ENCODE assay signal across 11 cellular contexts in genomic region chr14:103361868-103362267, GRCh38. TPM values are rescaled to one million over a fixed set of nuclear protein-coding genes. Genes with fewer than 3 reads are reported as not detected.
A peak's percentile ranks its signal among the peaks of the same experiment; 100 is the strongest.
DNase-seq lines count a peak whose midpoint lies in the region; ATAC-seq and TF ChIP-seq lines count a peak whose summit lies in the region.
"Had no signal": no experiment of that assay in that cellular context is flagged by ENCODE, and none has a peak within 500 bp of the region (broad histone marks: within the 10 kb centered on the region; RNA-seq: fewer than 3 reads in every experiment).

No MANE protein-coding gene starts in this region.

- intact Hi-C loops in IMR-90 (cut with micrococcal nuclease), result no loop called here

- H3K56ac ChIP-seq in IMR-90 (ENCODE audit: extremely low read depth, insufficient read depth, low read length), result peak overlapping the region; percentile 52

- H3K27ac ChIP-seq in IMR-90 (ENCODE audit: insufficient read depth, low read length) (peak overlapping the region; percentile 95), SJCRH30 (no peak overlapping the region)
- H3K27ac ChIP-seq: KMS-11, right atrium auricular region had no signal

- H3K36me3 ChIP-seq in IMR-90 (ENCODE audit: control insufficient read depth, insufficient read depth, low read length) (no peaks in the 10 kb centered on the region), SJCRH30 (no peaks in the 10 kb centered on the region)
- H3K36me3 ChIP-seq: right atrium auricular region had no signal

- dilution Hi-C loops in IMR-90 (cut with HindIII; ENCODE audit: low sequenced_read_pairs, unreplicated experiment), result no loop called here

- peak overlapping the region; percentile 86 for H3K18ac ChIP-seq in IMR-90 (ENCODE audit: low read depth, low read length)

- peak overlapping the region; percentile 80 for H3K4ac ChIP-seq in IMR-90 (ENCODE audit: low read depth, low read length)

- H3K23ac ChIP-seq in IMR-90 (ENCODE audit: low read depth, low read length), result peak overlapping the region; percentile 60

- H4K8ac ChIP-seq in IMR-90 (ENCODE audit: low read depth in 2 of 2, low read length in 2 of 2), result peak overlapping the region; percentile 5 to 90; a peak in 3 of 4 replicates

- H3K27me3 ChIP-seq in IMR-90 (ENCODE audit: control insufficient read depth, insufficient read depth, low read length) (no peaks in the 10 kb centered on the region), SJCRH30 (no peaks in the 10 kb centered on the region)
- H3K27me3 ChIP-seq: right atrium auricular region had no signal

- POLR2A ChIA-PET in IMR-90 (lab: Charles Lee; ENCODE audit: unreplicated experiment), result no interaction called here

- H3K79me1 ChIP-seq in IMR-90 (ENCODE audit: low read depth in 1 of 2, low read length in 2 of 2), result no peaks in the 10 kb centered on the region; a peak in 1 of 4 replicates

- H2AK9ac ChIP-seq in IMR-90 (replicated peaks; ENCODE audit: low read depth, low read length, poor library complexity), result no peak overlapping the region

- in situ Hi-C loops in IMR-90 (cut with MboI; ENCODE audit: low sequenced_read_pairs) (no loop called here), G401 (cut with HindIII; ENCODE audit: low sequenced_read_pairs) (no loop called here)

- TF ChIP-seq CTCF in AG10803 (conservative IDR thresholded peaks at IDR 0.05; ENCODE audit: low read length), result no peak
- TF ChIP-seq CTCF in IMR-90 (conservative IDR thresholded peaks at IDR 0.05; ENCODE audit: low read depth, low read length), result no peak

- peaks cover 3% of the 10 kb centered on the region; the same call in 1 of the 2 replicates for H3K9me1 ChIP-seq in IMR-90 (ENCODE audit: insufficient read depth, low read length)

- H3K9ac ChIP-seq in IMR-90 (ENCODE audit: low read depth, low read length), result peak overlapping the region; percentile 43
- H3K9ac ChIP-seq: KMS-11 had no signal

- H3K4me3 ChIP-seq in AG10803 (ENCODE audit: low read length) (no peak overlapping the region), IMR-90 (ENCODE audit: insufficient read depth, low read depth, low read length) (no peak overlapping the region), SJCRH30 (no peak overlapping the region)
- H3K4me3 ChIP-seq: right atrium auricular region had no signal

- peak overlapping the region; percentile 96 for H2BK5ac ChIP-seq in IMR-90 (ENCODE audit: low read depth, low read length, poor library complexity, severe bottlenecking)

- no CpG with 5 or more reads among the region's 5 CpGs for WGBS in IMR-90 (ENCODE audit: extremely low coverage in 2 of 2, insufficient read length in 1 of 2), 2 experiments

- TF ChIP-seq POLR2A in IMR-90 (IDR thresholded peaks at IDR 0.05; ENCODE audit: low read depth, low read length), result no peak

- peak overlapping the region; percentile 46; the same call in 2 of the 3 replicates for H2BK15ac ChIP-seq in IMR-90 (ENCODE audit: low read depth, low read length)

- ATAC-seq in IMR-90 (ENCODE audit: low read depth) (peak; percentile 89), GM21619 (IDR thresholded peaks at IDR 0.05; ENCODE audit: unreplicated experiment) (no peak)

- BruUV-seq in IMR-90 (replicated peaks; lab: Mats Ljungman, UMichigan), result no TSS peak

- H4K20me1 ChIP-seq in IMR-90 (ENCODE audit: insufficient read depth, low read length), result no peaks in the 10 kb centered on the region

- peak overlapping the region; percentile 38; the same call in 1 of the 2 replicates for H4K5ac ChIP-seq in IMR-90 (ENCODE audit: low read depth, low read length)

- no peaks in the 10 kb centered on the region; the same call in 1 of the 2 replicates for H3K4me1 ChIP-seq in IMR-90 (ENCODE audit: control insufficient read depth, insufficient read depth, low read length)
- H3K4me1 ChIP-seq in SJCRH30, result no peaks in the 10 kb centered on the region
- H3K4me1 ChIP-seq: right atrium auricular region had no signal

- peak overlapping the region; percentile 86 for H2AK5ac ChIP-seq in IMR-90 (ENCODE audit: low read depth, low read length)

- H4K91ac ChIP-seq in IMR-90 (ENCODE audit: insufficient read depth, low read depth, low read length), result peak overlapping the region; percentile 78

- H3K9me3 ChIP-seq in IMR-90 (ENCODE audit: control insufficient read depth, insufficient read depth, low read length) (peaks cover 6% of the 10 kb centered on the region), SJCRH30 (replicated peaks) (peaks cover 3% of the 10 kb centered on the region)

- no peak overlapping the region for H2AFZ ChIP-seq in IMR-90 (replicated peaks; ENCODE audit: low read length, poor library complexity)

- peak overlapping the region; percentile 52 for H3K14ac ChIP-seq in IMR-90 (replicated peaks; ENCODE audit: low read depth, low read length)

- no peak; the same call in 1 of the 2 replicates for TF ChIP-seq RAD21 in IMR-90 (IDR thresholded peaks at IDR 0.05; ENCODE audit: low read length)

- H3K4me2 ChIP-seq in IMR-90 (ENCODE audit: low read depth, low read length), result peak overlapping the region; percentile 56; the same call in 1 of the 2 replicates
- H3K4me2 ChIP-seq: KMS-11 had no signal

- H2BK120ac ChIP-seq in IMR-90 (ENCODE audit: low read depth, low read length), result peak overlapping the region; percentile 88

- CTCF ChIA-PET in IMR-90 (lab: Yijun Ruan, JAX), result interaction anchor here (2.1 kb wide), 1 partner anchor 29 kb away, joined by 4 read pairs; no protein-coding TSS in a partner anchor

- DNase-seq in AG10803 (ENCODE audit: low read depth) (peak; percentile 93), IMR-90 (peak; percentile 99), amniotic epithelial cell (ENCODE audit: low read depth) (peak; percentile 98), kidney tubule cell (ENCODE audit: low spot score) (peak; percentile 94), COLO668 (lab: John Stamatoyannopoulos, UW; ENCODE audit: unreplicated experiment) (no peak), SJCRH30 (no peak), G401 (ENCODE audit: low spot score) (no peak)
- DNase-seq: activated gamma-delta T cell treated with Interleukin-2 at 50 U/mL for 16 hours had no signal

- peak overlapping the region; percentile 85 for H2BK20ac ChIP-seq in IMR-90 (ENCODE audit: low read depth, low read length)

TF ChIP-seq in IMR-90, 13 proteins besides CTCF, POLR2A, EP300 and RAD21:
- TF ChIP-seq MAFK (IDR thresholded peaks at IDR 0.05; ENCODE audit: low read depth, low read length) (no peak), BHLHE40 (IDR thresholded peaks at IDR 0.05; ENCODE audit: low read depth, low read length) (peak; percentile 39; the same call in 1 of the 2 replicates), CEBPB (IDR thresholded peaks at IDR 0.05; ENCODE audit: low read depth, low read length) (peak; percentile 100), FOS (IDR thresholded peaks at IDR 0.05; ENCODE audit: low read depth, low read length) (peak; percentile 96)

RNA-seq across cellular contexts. Expression of gene MARK3, which starts 23.3 kb away (rescaled TPM):
- 80.5 and 88.0 TPM in 2 replicates for total RNA-seq in IMR-90 (2012; rRNA removed)
- polyA plus RNA-seq in IMR-90 (2012; rRNA removed), result 72.8 and 78.5 TPM in 2 replicates
- polyA plus RNA-seq in IMR-90 (2012; cell fraction: cytosol; rRNA removed), result 34.2 and 35.5 TPM in 2 replicates
- polyA plus RNA-seq in IMR-90 (2012; cell fraction: nucleus; rRNA removed; ENCODE audit: low replicate concordance), result 156 and 427 TPM in 2 replicates
- total RNA-seq in SJCRH30 (2014; rRNA removed; shearing (Covaris generic)), result 74.3 and 83.9 TPM in 2 replicates
- 47.9 and 84.8 TPM in 2 replicates for total RNA-seq in G401 (2014; rRNA removed; shearing (Covaris generic))

RNA-seq across cellular contexts. Expression of gene EIF5, which starts 27.8 kb away (rescaled TPM):
- 163 and 241 TPM in 2 replicates for total RNA-seq in IMR-90 (2012; rRNA removed)
- 163 and 181 TPM in 2 replicates for polyA plus RNA-seq in IMR-90 (2012; rRNA removed)
- polyA plus RNA-seq in IMR-90 (2012; cell fraction: cytosol; rRNA removed), result 141 and 165 TPM in 2 replicates
- polyA plus RNA-seq in IMR-90 (2012; cell fraction: nucleus; rRNA removed; ENCODE audit: low replicate concordance), result 111 and 312 TPM in 2 replicates
- 352 and 383 TPM in 2 replicates for total RNA-seq in SJCRH30 (2014; rRNA removed; shearing (Covaris generic))
- total RNA-seq in G401 (2014; rRNA removed; shearing (Covaris generic)), result 265 and 299 TPM in 2 replicates

Comparison
In these comparisons a context has a peak if more than half of its experiments do, and no peak if none do; other contexts are left out.
1. DNase-seq: peak in AG10803 (single experiment), IMR-90 (single experiment), amniotic epithelial cell (single experiment) and kidney tubule cell (single experiment); none in COLO668 (single experiment), SJCRH30 (0 of 2) and G401 (single experiment).